Comparison of ENCODE assay signal across 15 cellular contexts in genomic region chr5:168298949-168299348, GRCh38. TPM values are rescaled to one million over a fixed set of nuclear protein-coding genes. Genes with fewer than 3 reads are reported as not detected.
DNase-seq lines count a peak whose midpoint lies in the region; ATAC-seq and TF ChIP-seq lines count a peak whose summit lies in the region.
"Had no signal": no experiment of that assay in that cellular context is flagged by ENCODE, and none has a peak within 500 bp of the region (broad histone marks: within the 10 kb centered on the region; RNA-seq: fewer than 3 reads in every experiment).

No MANE protein-coding gene starts in this region.

- no peak overlapping the region for H3K4me3 ChIP-seq in Karpas-422 (ENCODE audit: low read length)
- no peak overlapping the region for H3K4me3 ChIP-seq in upper lobe of right lung
- no peak overlapping the region for H3K4me3 ChIP-seq in heart left ventricle
- H3K4me3 ChIP-seq in H7 (ENCODE audit: insufficient read depth, low read depth, low read length), result no peak overlapping the region
- H3K4me3 ChIP-seq: BLaER1, GM23248 had no signal

- no peak overlapping the region for H3K9ac ChIP-seq in Karpas-422 (ENCODE audit: low read length)
- H3K9ac ChIP-seq: BLaER1, GM23248 had no signal

- TF ChIP-seq CTCF in brain (conservative IDR thresholded peaks at IDR 0.05), result no peak
- no peak for TF ChIP-seq CTCF in neural crest cell (conservative IDR thresholded peaks at IDR 0.05)
- no peak for TF ChIP-seq CTCF in upper lobe of right lung (IDR thresholded peaks at IDR 0.05)
- no peak for TF ChIP-seq CTCF in heart left ventricle (IDR thresholded peaks at IDR 0.05)

- intact Hi-C loops in upper lobe of right lung (cut with DNase I), result no loop called here
- intact Hi-C loops in heart left ventricle (cut with DNase I), result no loop called here

- no peaks in the 10 kb centered on the region for H3K79me2 ChIP-seq in Karpas-422 (ENCODE audit: low read length)

- DNase-seq in Karpas-422 (peak; percentile 26), neural crest cell (ENCODE audit: low read depth, low spot score) (no peak), upper lobe of right lung (no peak), heart left ventricle (no peak), H7 (no peak), DMS53 (lab: John Stamatoyannopoulos, UW) (no peak), NOMO-1 (lab: John Stamatoyannopoulos, UW; ENCODE audit: unreplicated experiment in 2 of 2) (no peak)
- DNase-seq: AML-193, DMS 273 treated with DMSO at 0.1 percent for 48 hours, GM23248, H9, HFFc6 had no signal

- WGBS in heart left ventricle, 4 donors, result 88 to 97% (median 94%) methylated on average over 7 of the region's 7 CpGs

- no peaks in the 10 kb centered on the region for H3K9me3 ChIP-seq in Karpas-422 (ENCODE audit: low read length)
- H3K9me3 ChIP-seq in upper lobe of right lung, result no peaks in the 10 kb centered on the region
- H3K9me3 ChIP-seq in heart left ventricle, result no peaks in the 10 kb centered on the region
- H3K9me3 ChIP-seq: BLaER1 had no signal

- TF ChIP-seq POLR2A in heart left ventricle (IDR thresholded peaks at IDR 0.05), result no peak

- H3K36me3 ChIP-seq in Karpas-422 (ENCODE audit: insufficient read depth, low read length) (no peaks in the 10 kb centered on the region), upper lobe of right lung (no peaks in the 10 kb centered on the region), heart left ventricle (no peaks in the 10 kb centered on the region), H7 (replicated peaks; ENCODE audit: control insufficient read depth, insufficient read depth, low read length) (no peaks in the 10 kb centered on the region)
- H3K36me3 ChIP-seq: BLaER1 had no signal

- H3K4me3 Mint-ChIP-seq in brain (peak overlapping the region in 1 of 5 experiments; percentile 23), neural crest cell (peak overlapping the region; percentile 9)
- H3K4me3 Mint-ChIP-seq: HFFc6 had no signal

- H3K27me3 ChIP-seq in Karpas-422 (ENCODE audit: low read length) (peaks cover 2% of the 10 kb centered on the region; the same call in 1 of the 2 replicates), upper lobe of right lung (peaks cover 5% of the 10 kb centered on the region), heart left ventricle (peaks cover 0 to 11% (median under 1%) of the 10 kb centered on the region in 9 donors), H7 (ENCODE audit: control insufficient read depth, insufficient read depth, low read length) (no peaks in the 10 kb centered on the region)
- H3K27me3 ChIP-seq: BLaER1 had no signal

- H3K4me1 ChIP-seq in Karpas-422 (ENCODE audit: low read length) (no peaks in the 10 kb centered on the region), upper lobe of right lung (no peaks in the 10 kb centered on the region), heart left ventricle (no peaks in the 10 kb centered on the region)

- H3K9me2 ChIP-seq in Karpas-422 (replicated peaks; ENCODE audit: insufficient read depth, low read length), result no peaks in the 10 kb centered on the region

- H3K9me3 Mint-ChIP-seq in brain (no peaks in the 10 kb centered on the region), neural crest cell (no peaks in the 10 kb centered on the region)
- H3K9me3 Mint-ChIP-seq: H9 had no signal

- H3K4me2 ChIP-seq in Karpas-422 (ENCODE audit: low read depth, low read length, poor library complexity, severe bottlenecking), result no peak overlapping the region
- H3K4me2 ChIP-seq: BLaER1 had no signal

- H3K36me3 Mint-ChIP-seq in brain, result no peaks in the 10 kb centered on the region
- no peaks in the 10 kb centered on the region for H3K36me3 Mint-ChIP-seq in neural crest cell (ENCODE audit: low read depth)

- H3K27ac Mint-ChIP-seq in brain (peak overlapping the region in 4 of 5 experiments; percentile 40 to 93 (median 86)), neural crest cell (ENCODE audit: unreplicated experiment) (no peak overlapping the region)
- H3K27ac Mint-ChIP-seq: H9, HFFc6 had no signal

- H3K27me3 Mint-ChIP-seq in brain (peaks cover 3% of the 10 kb centered on the region), neural crest cell (ENCODE audit: low read depth) (peaks cover 2% of the 10 kb centered on the region)

- H3K4me1 Mint-ChIP-seq in brain (peaks cover 58% of the 10 kb centered on the region), neural crest cell (peaks cover 44% of the 10 kb centered on the region)

- H4K20me1 ChIP-seq in Karpas-422 (ENCODE audit: insufficient read depth, low read depth, low read length), result no peaks in the 10 kb centered on the region
- H4K20me1 ChIP-seq: BLaER1 had no signal

- H3K27ac ChIP-seq in Karpas-422 (ENCODE audit: low read length), result no peak overlapping the region
- H3K27ac ChIP-seq in upper lobe of right lung, result peak overlapping the region; percentile 3
- H3K27ac ChIP-seq in heart left ventricle, result no peak overlapping the region
- H3K27ac ChIP-seq: BLaER1, GM23248 had no signal

- ATAC-seq in upper lobe of right lung, result no peak
- no peak for ATAC-seq in heart left ventricle
- ATAC-seq: HepG2 had no signal

- H2AFZ ChIP-seq in Karpas-422 (ENCODE audit: low read length), result no peak overlapping the region
- H2AFZ ChIP-seq: GM23248 had no signal

RNA-seq across cellular contexts. Expression of gene WWC1, which starts 7.5 kb away (rescaled TPM):
- total RNA-seq in Karpas-422 (2014; rRNA removed; shearing (Covaris generic); ENCODE audit: low replicate concordance), result not detected in 2 replicates
- polyA plus RNA-seq in brain (ENCODE audit: insufficient read depth, low read depth, low replicate concordance) (29.0 TPM), heart left ventricle (10 to 100 TPM in 1 of 2 donors, under 1 TPM in 1; 0.23 to 21.5 TPM)
- total RNA-seq in neural crest cell (13.3 and 13.7 TPM in 2 replicates), upper lobe of right lung (94.2 TPM), heart left ventricle (10 to 100 TPM in 1 of 9 donors, 1 to 10 TPM in 6, under 1 TPM in 2; 0.32 to 10.7 (median 1.7) TPM)
- total RNA-seq in H7 (2014; rRNA removed; shearing (Covaris generic)), result 11.8 and 15.5 TPM in 2 replicates
